Comparison of ENCODE assay signal across 1 cellular context in genomic region chr22:45469573-45470383, GRCh38.
TF ChIP-seq lines count a peak whose summit lies in the region.

No MANE protein-coding gene starts in this region.

TF ChIP-seq in GM23338, 12 proteins besides CTCF, POLR2A, EP300 and RAD21 (continued from another document):
- TF ChIP-seq REST (IDR thresholded peaks at IDR 0.05; ENCODE audit: unreplicated experiment) (no peak), ETS1 (IDR thresholded peaks at IDR 0.05) (no peak), ZNF114 (CRISPR knock-in tag; IDR thresholded peaks at IDR 0.05) (no peak), EZH2 (IDR thresholded peaks at IDR 0.05; ENCODE audit: low read depth, unreplicated experiment) (no peak)
